ENCODE assay signal across 10 cellular contexts in genomic region chr3:171163724-171164465, GRCh38.
"Had no signal": no experiment of that assay in that cellular context is flagged by ENCODE, and none has a peak within 500 bp of the region (broad histone marks: within the 10 kb centered on the region; RNA-seq: fewer than 3 reads in every experiment).

No MANE protein-coding gene starts in this region.

- H3K27me3 ChIP-seq: adrenal gland, stomach had no signal

- H3K27ac ChIP-seq: adrenal gland, stomach, thoracic aorta had no signal

- H3K4me3 Mint-ChIP-seq: neural crest cell had no signal

- H3K36me3 ChIP-seq: adrenal gland had no signal

- DNase-seq: activated CD4-positive, alpha-beta T cell treated with anti-CD3 and anti-CD28 coated beads, Interleukin-2, amount 50 U/mL, for 1 hour; activated naive CD4-positive, alpha-beta T cell treated with anti-CD3 and anti-CD28 coated beads, Interleukin-2, amount 50 U/mL, for 16 hours; activated T-cell treated with anti-CD3 and anti-CD28 coated beads for 4 hours; adrenal gland; effector memory CD4-positive, alpha-beta T cell; glutamatergic neuron; stomach had no signal

- H3K4me1 ChIP-seq: stomach had no signal

- H3K4me3 ChIP-seq: adrenal gland, stomach, thoracic aorta had no signal

- ATAC-seq: left lobe of liver had no signal
